In genomic region chr18:4241218-4241617, GRCh38 we compare ENCODE assay signal across 3 cellular contexts.
TF ChIP-seq lines count a peak whose summit lies in the region.

No MANE protein-coding gene starts in this region.

TF ChIP-seq in GM23338, 12 proteins besides CTCF, POLR2A, EP300 and RAD21 (continued from another document and continues in another):
- no peak for TF ChIP-seq POLR2AphosphoS5 (IDR thresholded peaks at IDR 0.05; ENCODE audit: low read depth)
- no peak for TF ChIP-seq STAT1 (IDR thresholded peaks at IDR 0.05; ENCODE audit: unreplicated experiment)
- TF ChIP-seq EZH2 (IDR thresholded peaks at IDR 0.05; ENCODE audit: low read depth, unreplicated experiment), result no peak
- TF ChIP-seq, protein P1, sequence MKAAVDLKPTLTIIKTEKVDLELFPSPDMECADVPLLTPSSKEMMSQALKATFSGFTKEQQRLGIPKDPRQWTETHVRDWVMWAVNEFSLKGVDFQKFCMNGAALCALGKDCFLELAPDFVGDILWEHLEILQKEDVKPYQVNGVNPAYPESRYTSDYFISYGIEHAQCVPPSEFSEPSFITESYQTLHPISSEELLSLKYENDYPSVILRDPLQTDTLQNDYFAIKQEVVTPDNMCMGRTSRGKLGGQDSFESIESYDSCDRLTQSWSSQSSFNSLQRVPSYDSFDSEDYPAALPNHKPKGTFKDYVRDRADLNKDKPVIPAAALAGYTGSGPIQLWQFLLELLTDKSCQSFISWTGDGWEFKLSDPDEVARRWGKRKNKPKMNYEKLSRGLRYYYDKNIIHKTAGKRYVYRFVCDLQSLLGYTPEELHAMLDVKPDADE (IDR thresholded peaks at IDR 0.05), result no peak
- TF ChIP-seq ZNF331 (CRISPR knock-in tag; IDR thresholded peaks at IDR 0.05; ENCODE audit: low read depth), result no peak
- TF ChIP-seq JUNB (IDR thresholded peaks at IDR 0.05; ENCODE audit: unreplicated experiment), result no peak
- TF ChIP-seq REST (IDR thresholded peaks at IDR 0.05; ENCODE audit: unreplicated experiment), result no peak
- no peak for TF ChIP-seq NANOG (IDR thresholded peaks at IDR 0.05; ENCODE audit: borderline replicate concordance)
- no peak for TF ChIP-seq ZNF114 (CRISPR knock-in tag; IDR thresholded peaks at IDR 0.05)

TF ChIP-seq in GM12878, 131 proteins besides CTCF, POLR2A, EP300 and RAD21 (continued from another document):
- no peak for TF ChIP-seq RAD51 (IDR thresholded peaks at IDR 0.05)
- TF ChIP-seq, protein P2, sequence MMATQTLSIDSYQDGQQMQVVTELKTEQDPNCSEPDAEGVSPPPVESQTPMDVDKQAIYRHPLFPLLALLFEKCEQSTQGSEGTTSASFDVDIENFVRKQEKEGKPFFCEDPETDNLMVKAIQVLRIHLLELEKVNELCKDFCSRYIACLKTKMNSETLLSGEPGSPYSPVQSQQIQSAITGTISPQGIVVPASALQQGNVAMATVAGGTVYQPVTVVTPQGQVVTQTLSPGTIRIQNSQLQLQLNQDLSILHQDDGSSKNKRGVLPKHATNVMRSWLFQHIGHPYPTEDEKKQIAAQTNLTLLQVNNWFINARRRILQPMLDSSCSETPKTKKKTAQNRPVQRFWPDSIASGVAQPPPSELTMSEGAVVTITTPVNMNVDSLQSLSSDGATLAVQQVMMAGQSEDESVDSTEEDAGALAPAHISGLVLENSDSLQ (IDR thresholded peaks at IDR 0.05), result peak; percentile 47; the same call in 1 of the 2 replicates
- no peak for TF ChIP-seq TBL1XR1 (IDR thresholded peaks at IDR 0.05; ENCODE audit: low read depth, low read length)
- TF ChIP-seq, protein P3, sequence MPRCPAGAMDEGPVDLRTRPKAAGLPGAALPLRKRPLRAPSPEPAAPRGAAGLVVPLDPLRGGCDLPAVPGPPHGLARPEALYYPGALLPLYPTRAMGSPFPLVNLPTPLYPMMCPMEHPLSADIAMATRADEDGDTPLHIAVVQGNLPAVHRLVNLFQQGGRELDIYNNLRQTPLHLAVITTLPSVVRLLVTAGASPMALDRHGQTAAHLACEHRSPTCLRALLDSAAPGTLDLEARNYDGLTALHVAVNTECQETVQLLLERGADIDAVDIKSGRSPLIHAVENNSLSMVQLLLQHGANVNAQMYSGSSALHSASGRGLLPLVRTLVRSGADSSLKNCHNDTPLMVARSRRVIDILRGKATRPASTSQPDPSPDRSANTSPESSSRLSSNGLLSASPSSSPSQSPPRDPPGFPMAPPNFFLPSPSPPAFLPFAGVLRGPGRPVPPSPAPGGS (IDR thresholded peaks at IDR 0.05; ENCODE audit: borderline replicate concordance, insufficient read depth, low read depth, low read length, poor library complexity, severe bottlenecking), result no peak
- TF ChIP-seq WRNIP1 (IDR thresholded peaks at IDR 0.05; ENCODE audit: borderline replicate concordance, low read depth, low read length), result no peak
- TF ChIP-seq MEF2B (IDR thresholded peaks at IDR 0.05; ENCODE audit: partially characterized antibody, poor library complexity, severe bottlenecking), result peak; percentile 21
- TF ChIP-seq SMAD1 (IDR thresholded peaks at IDR 0.05; ENCODE audit: low read depth, partially characterized antibody), result no peak
- TF ChIP-seq BCLAF1 (IDR thresholded peaks at IDR 0.05), result 0 out of 2 replicates have a peak, but pooled peaks have one; percentile 2
- no peak for TF ChIP-seq RELA (IDR thresholded peaks at IDR 0.05; ENCODE audit: borderline replicate concordance, partially characterized antibody)
- TF ChIP-seq IKZF1 (conservative IDR thresholded peaks at IDR 0.05), result 0 out of 2 replicates have a peak, but pooled peaks have one; percentile 29
- TF ChIP-seq KLF5 (IDR thresholded peaks at IDR 0.05; ENCODE audit: partially characterized antibody), result no peak

TF ChIP-seq in neural cell, 6 proteins besides CTCF, POLR2A, EP300 and RAD21 (continued from another document):
- TF ChIP-seq EZH2 (IDR thresholded peaks at IDR 0.05; ENCODE audit: borderline replicate concordance, insufficient read depth, low read length, poor library complexity, severe bottlenecking), result no peak
- TF ChIP-seq POLR2AphosphoS5 (IDR thresholded peaks at IDR 0.05), result peak; percentile 52
- no peak for TF ChIP-seq TAF1 (IDR thresholded peaks at IDR 0.05; ENCODE audit: low read depth)
- TF ChIP-seq REST (IDR thresholded peaks at IDR 0.05; ENCODE audit: borderline replicate concordance), result no peak
- TF ChIP-seq MXI1 (conservative IDR thresholded peaks at IDR 0.05; ENCODE audit: poor library complexity, severe bottlenecking), result no peak
